ENCODE assay signal across 2 cellular contexts in the genomic region with DNA sequence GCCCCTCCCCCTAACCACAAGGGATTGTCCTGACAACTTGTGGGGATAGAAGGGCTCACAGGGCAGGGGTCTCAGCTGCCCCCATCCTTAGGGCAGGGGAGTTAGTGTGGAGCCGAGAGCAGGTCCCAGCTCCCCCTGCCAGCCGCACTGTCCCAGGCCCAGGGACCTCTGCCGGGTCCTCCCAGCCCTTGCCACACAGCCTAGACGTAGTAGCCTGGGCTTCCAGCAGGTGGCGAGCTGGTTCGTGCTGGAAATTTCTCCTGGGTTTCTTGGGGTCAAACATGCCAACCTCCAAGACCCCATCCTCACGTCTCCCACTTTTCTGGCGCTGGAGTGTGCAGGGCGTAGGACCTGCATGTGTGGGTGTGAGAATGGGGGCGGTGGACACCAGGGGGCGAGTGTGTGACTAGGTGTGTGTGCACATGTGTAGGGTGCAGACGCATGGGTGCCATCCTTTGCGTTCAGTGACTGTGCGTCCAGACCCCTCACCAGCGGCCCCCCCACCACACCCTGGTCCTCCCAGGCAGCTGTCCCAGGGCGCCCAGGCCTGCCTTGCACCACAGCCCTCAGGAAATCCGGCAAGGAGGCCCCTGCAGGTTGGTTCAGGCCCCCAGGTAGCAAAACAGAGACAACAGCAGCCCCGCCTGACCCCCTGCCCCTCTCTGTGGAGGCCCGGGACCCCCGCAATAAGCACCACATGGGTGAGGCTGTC.
A peak's percentile ranks its signal among the peaks of the same experiment; 100 is the strongest.
TF ChIP-seq lines count a peak whose summit lies in the region.

No MANE protein-coding gene starts in this region.

TF ChIP-seq in HEK293, 187 proteins besides CTCF, POLR2A, EP300 and RAD21:
- TF ChIP-seq ZNF121 (tag by site-specific recombination; IDR thresholded peaks at IDR 0.05) (peak; percentile 18; the same call in 1 of the 2 replicates), ZNF292 (tag by site-specific recombination; IDR thresholded peaks at IDR 0.05; ENCODE audit: borderline replicate concordance, low read depth) (no peak), ZNF610 (tag by site-specific recombination; IDR thresholded peaks at IDR 0.05; ENCODE audit: borderline replicate concordance) (no peak), HOXD13 (CRISPR knock-in tag; IDR thresholded peaks at IDR 0.05; ENCODE audit: borderline replicate concordance) (no peak), ZNF654 (tag by site-specific recombination; IDR thresholded peaks at IDR 0.05; ENCODE audit: low read depth) (peak; percentile 27; the same call in 1 of the 2 replicates)
- TF ChIP-seq, protein P1, sequence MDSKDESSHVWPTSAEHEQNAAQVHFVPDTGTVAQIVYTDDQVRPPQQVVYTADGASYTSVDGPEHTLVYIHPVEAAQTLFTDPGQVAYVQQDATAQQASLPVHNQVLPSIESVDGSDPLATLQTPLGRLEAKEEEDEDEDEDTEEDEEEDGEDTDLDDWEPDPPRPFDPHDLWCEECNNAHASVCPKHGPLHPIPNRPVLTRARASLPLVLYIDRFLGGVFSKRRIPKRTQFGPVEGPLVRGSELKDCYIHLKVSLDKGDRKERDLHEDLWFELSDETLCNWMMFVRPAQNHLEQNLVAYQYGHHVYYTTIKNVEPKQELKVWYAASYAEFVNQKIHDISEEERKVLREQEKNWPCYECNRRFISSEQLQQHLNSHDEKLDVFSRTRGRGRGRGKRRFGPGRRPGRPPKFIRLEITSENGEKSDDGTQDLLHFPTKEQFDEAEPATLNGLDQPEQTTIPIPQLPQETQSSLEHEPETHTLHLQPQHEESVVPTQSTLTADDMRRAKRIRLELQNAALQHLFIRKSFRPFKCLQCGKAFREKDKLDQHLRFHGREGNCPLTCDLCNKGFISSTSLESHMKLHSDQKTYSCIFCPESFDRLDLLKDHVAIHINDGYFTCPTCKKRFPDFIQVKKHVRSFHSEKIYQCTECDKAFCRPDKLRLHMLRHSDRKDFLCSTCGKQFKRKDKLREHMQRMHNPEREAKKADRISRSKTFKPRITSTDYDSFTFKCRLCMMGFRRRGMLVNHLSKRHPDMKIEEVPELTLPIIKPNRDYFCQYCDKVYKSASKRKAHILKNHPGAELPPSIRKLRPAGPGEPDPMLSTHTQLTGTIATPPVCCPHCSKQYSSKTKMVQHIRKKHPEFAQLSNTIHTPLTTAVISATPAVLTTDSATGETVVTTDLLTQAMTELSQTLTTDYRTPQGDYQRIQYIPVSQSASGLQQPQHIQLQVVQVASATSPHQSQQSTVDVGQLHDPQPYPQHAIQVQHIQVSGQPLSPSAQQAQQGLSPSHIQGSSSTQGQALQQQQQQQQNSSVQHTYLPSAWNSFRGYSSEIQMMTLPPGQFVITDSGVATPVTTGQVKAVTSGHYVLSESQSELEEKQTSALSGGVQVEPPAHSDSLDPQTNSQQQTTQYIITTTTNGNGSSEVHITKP (tag by site-specific recombination; IDR thresholded peaks at IDR 0.05) = peak; percentile 55; the same call in 1 of the 2 replicates

TF ChIP-seq in endothelial cell of umbilical vein, 7 proteins besides CTCF, POLR2A, EP300 and RAD21:
- no peak for TF ChIP-seq MAX (IDR thresholded peaks at IDR 0.05; ENCODE audit: insufficient read depth, insufficient read length)
- no peak for TF ChIP-seq GATA2 (IDR thresholded peaks at IDR 0.05; ENCODE audit: insufficient read depth, insufficient read length, low read depth, low read length)
- no peak for TF ChIP-seq JUN (IDR thresholded peaks at IDR 0.05; ENCODE audit: borderline replicate concordance, insufficient read depth, insufficient read length, low read depth)
- no peak for TF ChIP-seq MYC (IDR thresholded peaks at IDR 0.05; ENCODE audit: low read depth, low read length)
- no peak for TF ChIP-seq EZH2 (IDR thresholded peaks at IDR 0.05; ENCODE audit: borderline replicate concordance, low read depth, low read length, severe bottlenecking)
- no peak for TF ChIP-seq POLR2AphosphoS5 (IDR thresholded peaks at IDR 0.05; ENCODE audit: insufficient read depth, low read depth, low read length)
- TF ChIP-seq FOS (IDR thresholded peaks at IDR 0.05; ENCODE audit: borderline replicate concordance, insufficient read depth, low read length) = no peak
